In the genomic region with DNA sequence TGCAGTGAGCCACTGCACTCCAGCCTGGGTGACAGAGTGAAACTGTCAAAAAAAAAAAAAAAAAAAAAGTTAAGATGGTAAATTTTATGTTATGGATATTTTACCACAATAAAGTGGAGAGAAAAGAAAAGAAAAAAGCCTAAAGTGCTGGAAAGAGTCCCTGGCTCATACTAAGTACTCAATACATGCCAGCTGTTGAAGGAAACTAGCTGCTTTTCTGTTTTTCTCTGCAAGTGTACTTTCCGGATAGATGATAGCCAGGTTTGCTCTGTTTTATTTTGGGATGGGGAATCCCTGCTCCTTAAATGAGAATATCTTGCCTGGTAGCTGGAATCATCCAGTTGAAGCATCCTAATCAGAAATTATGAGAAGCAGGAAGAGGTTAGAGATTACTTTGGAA, we compare ENCODE assay signal across 26 cellular contexts. TPM values are rescaled to one million over a fixed set of nuclear protein-coding genes. Genes with fewer than 3 reads are reported as not detected.
A peak's percentile ranks its signal among the peaks of the same experiment; 100 is the strongest.
DNase-seq lines count a peak whose midpoint lies in the region; ATAC-seq lines count a peak whose summit lies in the region.
"Had no signal": no experiment of that assay in that cellular context is flagged by ENCODE, and none has a peak within 500 bp of the region (broad histone marks: within the 10 kb centered on the region; RNA-seq: fewer than 3 reads in every experiment).

No MANE protein-coding gene starts in this region.

- no peaks in the 10 kb centered on the region for H3K9me3 Mint-ChIP-seq in activated T-helper 2 cell treated with anti-CD3 and anti-CD28 coated beads, Interferon-gamma antibody, Interleukin-2, Interleukin-4, amounts not matched to agents 10 μg/mL and 5 μg/mL and 100 μg/mL, durations not matched to agents 14 hours and 24 hours and 36 hours
- H3K9me3 Mint-ChIP-seq in activated T-helper 1 cell treated with anti-CD3 and anti-CD28 coated beads, Interleukin-12 subunit alpha, Interleukin-12 subunit beta, Interleukin-2, Interleukin-4 antibody, amounts not matched to agents 30 ng/mL and 10 ng/mL and 1 ng/mL, durations not matched to agents 14 hours and 24 hours and 36 hours, result no peaks in the 10 kb centered on the region
- H3K9me3 Mint-ChIP-seq: activated CD4-positive, alpha-beta T cell treated with anti-CD3 and anti-CD28 coated beads, Interleukin-2, amount 10 ng/mL, durations not matched to agents 7 days and 5 days; activated naive CD4-positive, alpha-beta T cell treated with anti-CD3 and anti-CD28 coated beads, Interleukin-2, amount 50 U/mL, for 24 hours; IgD-negative memory B cell; immature natural killer cell; naive B cell; stimulated activated effector memory CD8-positive, alpha-beta T cell treated with anti-CD3 and anti-CD28 coated beads, Interleukin-12 subunit alpha, Interleukin-12 subunit beta, amount 100 ng/mL, for 72 hours had no signal

- no peaks in the 10 kb centered on the region for H3K36me3 ChIP-seq in skeletal muscle tissue (ENCODE audit: control insufficient read depth in 3 of 3, insufficient read depth in 3 of 3, low read length in 3 of 3)
- H3K36me3 ChIP-seq: breast epithelium, thyroid gland had no signal

- no peaks in the 10 kb centered on the region for H3K27me3 ChIP-seq in skeletal muscle tissue (ENCODE audit: control insufficient read depth in 3 of 3, insufficient read depth in 3 of 3, low read length in 3 of 3)
- H3K27me3 ChIP-seq: breast epithelium, thyroid gland had no signal

- H3K36me3 Mint-ChIP-seq in activated T-helper 2 cell treated with anti-CD3 and anti-CD28 coated beads, Interferon-gamma antibody, Interleukin-2, Interleukin-4, amounts not matched to agents 10 μg/mL and 5 μg/mL and 100 μg/mL, durations not matched to agents 14 hours and 24 hours and 36 hours (ENCODE audit: low read depth), result peaks cover 5% of the 10 kb centered on the region
- peaks cover 3% of the 10 kb centered on the region for H3K36me3 Mint-ChIP-seq in activated T-helper 1 cell treated with anti-CD3 and anti-CD28 coated beads, Interleukin-12 subunit alpha, Interleukin-12 subunit beta, Interleukin-2, Interleukin-4 antibody, amounts not matched to agents 30 ng/mL and 10 ng/mL and 1 ng/mL, durations not matched to agents 14 hours and 24 hours and 36 hours (ENCODE audit: low read depth)
- H3K36me3 Mint-ChIP-seq: activated naive CD4-positive, alpha-beta T cell treated with anti-CD3 and anti-CD28 coated beads, Interleukin-2, amount 50 U/mL, for 24 hours; immature natural killer cell; naive B cell; stimulated activated effector memory CD8-positive, alpha-beta T cell treated with anti-CD3 and anti-CD28 coated beads, Interleukin-12 subunit alpha, Interleukin-12 subunit beta, amount 100 ng/mL, for 72 hours had no signal

- DNase-seq in GM03348 (ENCODE audit: low spot score) (peak; percentile 14), Right ventricle myocardium superior (no peak), AG08395 (ENCODE audit: low spot score) (no peak)
- DNase-seq in activated T-helper 2 cell treated with anti-CD3 and anti-CD28 coated beads, Interferon-gamma antibody, Interleukin-2, Interleukin-4, amounts not matched to agents 10 μg/mL and 5 μg/mL and 100 μg/mL, durations not matched to agents 14 hours and 24 hours and 36 hours (ENCODE audit: low spot score), result no peak
- no peak for DNase-seq in activated T-helper 1 cell treated with anti-CD3 and anti-CD28 coated beads, Interleukin-12 subunit alpha, Interleukin-12 subunit beta, Interleukin-2, Interleukin-4 antibody, amounts not matched to agents 30 ng/mL and 10 ng/mL and 1 ng/mL, durations not matched to agents 14 hours and 24 hours and 36 hours (ENCODE audit: low spot score)
- DNase-seq: activated CD4-positive, alpha-beta T cell treated with anti-CD3 and anti-CD28 coated beads, Interleukin-2, amount 10 ng/mL, durations not matched to agents 7 days and 5 days; activated T-cell treated with anti-CD3 and anti-CD28 coated beads for 4 hours; DND-41; erythroblast; glutamatergic neuron; H7; immature natural killer cell; naive B cell; NCI-H187; NCI-H345; NK-92 treated with Interleukin-12 subunit alpha and Interleukin-12 subunit beta, amount 100 ng/mL, for 24 hours; posterior cingulate gyrus; thyroid gland had no signal

- H3K9me3 ChIP-seq in skeletal muscle tissue (ENCODE audit: control insufficient read depth in 3 of 3, low read length in 3 of 3), result no peaks in the 10 kb centered on the region
- H3K9me3 ChIP-seq: breast epithelium, thyroid gland had no signal

- peak; percentile 51 for ATAC-seq in Right ventricle myocardium superior (ENCODE audit: poor library complexity)
- no peak for ATAC-seq in GM21529 (IDR thresholded peaks at IDR 0.05; ENCODE audit: unreplicated experiment)
- ATAC-seq in GM19351 (IDR thresholded peaks at IDR 0.05; ENCODE audit: unreplicated experiment), result no peak

- peak overlapping the region; percentile 30 for H3K27ac Mint-ChIP-seq in activated T-helper 2 cell treated with anti-CD3 and anti-CD28 coated beads, Interferon-gamma antibody, Interleukin-2, Interleukin-4, amounts not matched to agents 10 μg/mL and 5 μg/mL and 100 μg/mL, durations not matched to agents 14 hours and 24 hours and 36 hours
- H3K27ac Mint-ChIP-seq in activated T-helper 1 cell treated with anti-CD3 and anti-CD28 coated beads, Interleukin-12 subunit alpha, Interleukin-12 subunit beta, Interleukin-2, Interleukin-4 antibody, amounts not matched to agents 30 ng/mL and 10 ng/mL and 1 ng/mL, durations not matched to agents 14 hours and 24 hours and 36 hours, result no peak overlapping the region
- H3K27ac Mint-ChIP-seq: activated CD4-positive, alpha-beta T cell treated with anti-CD3 and anti-CD28 coated beads, Interleukin-2, amount 10 ng/mL, durations not matched to agents 7 days and 5 days; activated naive CD4-positive, alpha-beta T cell treated with anti-CD3 and anti-CD28 coated beads, Interleukin-2, amount 50 U/mL, for 24 hours; IgD-negative memory B cell; immature natural killer cell; naive B cell; stimulated activated effector memory CD8-positive, alpha-beta T cell treated with anti-CD3 and anti-CD28 coated beads, Interleukin-12 subunit alpha, Interleukin-12 subunit beta, amount 100 ng/mL, for 72 hours had no signal

- H3K27ac ChIP-seq in skeletal muscle tissue (ENCODE audit: low read depth, low read length), result peak overlapping the region; percentile 36
- H3K27ac ChIP-seq: breast epithelium, thyroid gland had no signal

- H3K4me3 ChIP-seq in skeletal muscle tissue (ENCODE audit: low read length in 3 of 3), result no peak overlapping the region
- H3K4me3 ChIP-seq: breast epithelium, lung, thyroid gland had no signal

- peaks cover 40% of the 10 kb centered on the region for H3K4me1 Mint-ChIP-seq in activated T-helper 2 cell treated with anti-CD3 and anti-CD28 coated beads, Interferon-gamma antibody, Interleukin-2, Interleukin-4, amounts not matched to agents 10 μg/mL and 5 μg/mL and 100 μg/mL, durations not matched to agents 14 hours and 24 hours and 36 hours (ENCODE audit: low read depth)
- H3K4me1 Mint-ChIP-seq in activated T-helper 1 cell treated with anti-CD3 and anti-CD28 coated beads, Interleukin-12 subunit alpha, Interleukin-12 subunit beta, Interleukin-2, Interleukin-4 antibody, amounts not matched to agents 30 ng/mL and 10 ng/mL and 1 ng/mL, durations not matched to agents 14 hours and 24 hours and 36 hours (ENCODE audit: low read depth), result peaks cover 30% of the 10 kb centered on the region
- H3K4me1 Mint-ChIP-seq: activated naive CD4-positive, alpha-beta T cell treated with anti-CD3 and anti-CD28 coated beads, Interleukin-2, amount 50 U/mL, for 24 hours; immature natural killer cell; naive B cell had no signal

- H3K9ac ChIP-seq in skeletal muscle tissue (ENCODE audit: low read depth in 1 of 3, low read length in 3 of 3), result no peak overlapping the region

- H3K4me1 ChIP-seq in skeletal muscle tissue (ENCODE audit: control insufficient read depth in 3 of 3, insufficient read depth in 3 of 3, low read length in 3 of 3), result no peaks in the 10 kb centered on the region
- H3K4me1 ChIP-seq: breast epithelium, thyroid gland had no signal

- H3K27me3 Mint-ChIP-seq in activated T-helper 2 cell treated with anti-CD3 and anti-CD28 coated beads, Interferon-gamma antibody, Interleukin-2, Interleukin-4, amounts not matched to agents 10 μg/mL and 5 μg/mL and 100 μg/mL, durations not matched to agents 14 hours and 24 hours and 36 hours (ENCODE audit: low read depth), result no peaks in the 10 kb centered on the region
- peaks cover 4% of the 10 kb centered on the region for H3K27me3 Mint-ChIP-seq in activated T-helper 1 cell treated with anti-CD3 and anti-CD28 coated beads, Interleukin-12 subunit alpha, Interleukin-12 subunit beta, Interleukin-2, Interleukin-4 antibody, amounts not matched to agents 30 ng/mL and 10 ng/mL and 1 ng/mL, durations not matched to agents 14 hours and 24 hours and 36 hours (ENCODE audit: insufficient read depth)

- intact Hi-C loops in activated T-helper 2 cell treated with anti-CD3 and anti-CD28 coated beads, Interferon-gamma antibody, Interleukin-2, Interleukin-4, amounts not matched to agents 10 μg/mL and 5 μg/mL and 100 μg/mL, durations not matched to agents 14 hours and 24 hours and 36 hours (cut with micrococcal nuclease), result loop anchor here (1.0 to 2.0 kb wide), 4 partner anchors 10 to 52 kb away; no protein-coding TSS in a partner anchor
- intact Hi-C loops in Right ventricle myocardium superior (cut with DNase I), result no loop called here
- intact Hi-C loops in activated T-helper 1 cell treated with anti-CD3 and anti-CD28 coated beads, Interleukin-12 subunit alpha, Interleukin-12 subunit beta, Interleukin-2, Interleukin-4 antibody, amounts not matched to agents 30 ng/mL and 10 ng/mL and 1 ng/mL, durations not matched to agents 14 hours and 24 hours and 36 hours (cut with micrococcal nuclease), result loop anchor here (1.0 to 2.0 kb wide), 2 partner anchors 8 to 16 kb away; no protein-coding TSS in a partner anchor

- no peak overlapping the region for H3K4me3 Mint-ChIP-seq in activated T-helper 2 cell treated with anti-CD3 and anti-CD28 coated beads, Interferon-gamma antibody, Interleukin-2, Interleukin-4, amounts not matched to agents 10 μg/mL and 5 μg/mL and 100 μg/mL, durations not matched to agents 14 hours and 24 hours and 36 hours (ENCODE audit: low read depth)
- no peak overlapping the region for H3K4me3 Mint-ChIP-seq in activated T-helper 1 cell treated with anti-CD3 and anti-CD28 coated beads, Interleukin-12 subunit alpha, Interleukin-12 subunit beta, Interleukin-2, Interleukin-4 antibody, amounts not matched to agents 30 ng/mL and 10 ng/mL and 1 ng/mL, durations not matched to agents 14 hours and 24 hours and 36 hours
- H3K4me3 Mint-ChIP-seq: activated CD4-positive, alpha-beta T cell treated with anti-CD3 and anti-CD28 coated beads, Interleukin-2, amount 10 ng/mL, durations not matched to agents 7 days and 5 days; activated naive CD4-positive, alpha-beta T cell treated with anti-CD3 and anti-CD28 coated beads, Interleukin-2, amount 50 U/mL, for 24 hours; IgD-negative memory B cell; immature natural killer cell; naive B cell; stimulated activated effector memory CD8-positive, alpha-beta T cell treated with anti-CD3 and anti-CD28 coated beads, Interleukin-12 subunit alpha, Interleukin-12 subunit beta, amount 100 ng/mL, for 72 hours had no signal

RNA-seq across cellular contexts. Expression of a gene that starts 10.9 kb away (rescaled TPM):
- 168 and 202 TPM in 2 replicates for total RNA-seq in activated T-helper 2 cell treated with anti-CD3 and anti-CD28 coated beads, Interferon-gamma antibody, Interleukin-2, Interleukin-4, amounts not matched to agents 10 μg/mL and 5 μg/mL and 100 μg/mL, durations not matched to agents 14 hours and 24 hours and 36 hours
- total RNA-seq in Right ventricle myocardium superior (201 TPM), skeletal muscle tissue (91.3 TPM)
- total RNA-seq in activated T-helper 1 cell treated with anti-CD3 and anti-CD28 coated beads, Interleukin-12 subunit alpha, Interleukin-12 subunit beta, Interleukin-2, Interleukin-4 antibody, amounts not matched to agents 30 ng/mL and 10 ng/mL and 1 ng/mL, durations not matched to agents 14 hours and 24 hours and 36 hours, result 177 and 183 TPM in 2 replicates
